In the genomic region with DNA sequence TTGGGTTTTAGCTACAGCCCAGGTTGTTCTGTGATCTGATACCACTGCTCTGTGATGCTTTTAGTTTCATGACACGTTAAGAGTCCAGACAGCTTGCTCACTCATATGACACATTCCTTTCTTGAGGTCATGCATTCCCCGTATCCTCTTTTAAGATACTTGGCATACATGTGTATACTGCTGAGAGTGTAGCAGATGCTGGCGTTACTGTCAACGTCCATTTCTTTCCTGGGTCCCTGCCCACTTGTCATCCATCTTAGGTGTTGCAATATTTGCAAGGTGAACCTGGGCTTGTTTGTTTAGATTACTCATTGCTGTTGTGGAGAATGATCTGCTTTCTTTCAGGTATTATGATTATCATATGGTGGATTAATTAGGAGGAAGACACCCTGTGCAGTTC, we compare ENCODE assay signal across 13 cellular contexts. TPM values are rescaled to one million over a fixed set of nuclear protein-coding genes. Genes with fewer than 3 reads are reported as not detected.
DNase-seq lines count a peak whose midpoint lies in the region; ATAC-seq, FAIRE-seq and TF ChIP-seq lines count a peak whose summit lies in the region.
"Had no signal": no experiment of that assay in that cellular context is flagged by ENCODE, and none has a peak within 500 bp of the region (broad histone marks: within the 10 kb centered on the region; RNA-seq: fewer than 3 reads in every experiment).

No MANE protein-coding gene starts in this region.

- H3K27ac ChIP-seq in brain microvascular endothelial cell (no peak overlapping the region), HepG2 (ENCODE audit: extremely low read length, insufficient read depth, low read length) (no peak overlapping the region)
- H3K27ac ChIP-seq: testis had no signal

- no peaks in the 10 kb centered on the region for H3K9me3 ChIP-seq in HepG2 (ENCODE audit: low read length)
- H3K9me3 ChIP-seq: testis had no signal

- no peaks in the 10 kb centered on the region for H3K36me3 ChIP-seq in brain microvascular endothelial cell (replicated peaks)
- H3K36me3 ChIP-seq in HepG2 (replicated peaks in 1 of 2; ENCODE audit: control insufficient read depth in 1 of 2, insufficient read depth in 2 of 2, low read length in 2 of 2): no peaks in the 10 kb centered on the region

- no peaks in the 10 kb centered on the region for H3K4me1 ChIP-seq in HepG2 (ENCODE audit: insufficient read depth, low read length)

- DNase-seq in DMS53 (lab: John Stamatoyannopoulos, UW) (peak; percentile 95), brain microvascular endothelial cell (peak; percentile 75), HepG2 (ENCODE audit: low spot score) (no peak), GM20000 (ENCODE audit: low spot score) (no peak), cerebellar nuclear complex (lab: John Stamatoyannopoulos, UW) (no peak), dermis blood vessel endothelial cell (no peak), NCI-H1105 treated with DMSO at 0.1 percent for 48 hours (lab: John Stamatoyannopoulos, UW) (no peak)
- DNase-seq: activated CD4-positive, CD25-positive, alpha-beta regulatory T cell; caudate nucleus; SHP77; testis had no signal

- WGBS in HepG2 (ENCODE audit: low lambda C conversion rate): 11% methylated on average over 4 of the region's 4 CpGs

- BruUV-seq in HepG2 (replicated peaks; lab: Mats Ljungman, UMichigan): no TSS peak

- TF ChIP-seq EP300 in HepG2 (IDR thresholded peaks at IDR 0.05; ENCODE audit: low read depth in 2 of 2, low read length in 2 of 2) (no peak), HepG2 (CRISPR knock-in tag; IDR thresholded peaks at IDR 0.05; ENCODE audit: borderline replicate concordance) (no peak)

- ATAC-seq in HG03442 (IDR thresholded peaks at IDR 0.05; ENCODE audit: unreplicated experiment) (peak; percentile 61), HepG2 (no peak)

- no peak overlapping the region for H2AFZ ChIP-seq in HepG2 (ENCODE audit: low read length)

- intact Hi-C loops in HepG2 (cut with micrococcal nuclease; ENCODE audit: unreplicated experiment): no loop called here

- TF ChIP-seq RAD21 in HepG2 (CRISPR knock-in tag; IDR thresholded peaks at IDR 0.05): no peak

- H3K9ac ChIP-seq in HepG2 (ENCODE audit: insufficient read depth, low read depth, low read length): no peak overlapping the region

- no peak overlapping the region for H3K4me3 ChIP-seq in brain microvascular endothelial cell (ENCODE audit: low read depth, low read length)
- H3K4me3 ChIP-seq in HepG2 (replicated peaks in 1 of 3; ENCODE audit: insufficient read depth in 1 of 3, low read depth in 2 of 3, low read length in 3 of 3): no peak overlapping the region
- H3K4me3 ChIP-seq: testis had no signal

- in situ Hi-C loops in brain microvascular endothelial cell (cut with HindIII; ENCODE audit: low pct_ligation_motif_present, low sequenced_read_pairs) (no loop called here), HepG2 (cut with HindIII; ENCODE audit: extremely low pct_ligation_motif_present, low pct_unique_long_range_greater_than_20kb) (no loop called here)

- no peaks in the 10 kb centered on the region for H4K20me1 ChIP-seq in HepG2 (ENCODE audit: insufficient read depth, low read length)

- TF ChIP-seq CTCF in brain microvascular endothelial cell (IDR thresholded peaks at IDR 0.05; ENCODE audit: low read depth, low read length, missing control alignments): no peak
- no peak for TF ChIP-seq CTCF in HepG2 (CRISPR knock-in tag; IDR thresholded peaks at IDR 0.05)
- no peak for TF ChIP-seq CTCF in GM20000 (IDR thresholded peaks at IDR 0.05; ENCODE audit: extremely low read depth, missing control alignments)

- no peak overlapping the region for H3K4me2 ChIP-seq in HepG2 (ENCODE audit: low read depth, low read length)

- H3K27me3 ChIP-seq in brain microvascular endothelial cell (replicated peaks): no peaks in the 10 kb centered on the region
- peaks cover 2 to 18% of the 10 kb centered on the region in 2 experiments; a peak in 2 of 5 replicates for H3K27me3 ChIP-seq in HepG2 (ENCODE audit: control insufficient read depth in 1 of 2, insufficient read depth in 2 of 2, low read length in 2 of 2)
- H3K27me3 ChIP-seq: testis had no signal

- CTCF ChIA-PET in HepG2 (lab: Yijun Ruan, JAX; ENCODE audit: low intra/inter-chr PET ratio, low total read pairs): no interaction called here

- no peak for TF ChIP-seq POLR2A in HepG2 (IDR thresholded peaks at IDR 0.05; ENCODE audit: insufficient read depth in 1 of 2, low read depth in 2 of 2, low read length in 2 of 2)

- FAIRE-seq in HepG2 (lab: Jason Lieb, UNC): no peak
- FAIRE-seq: GM19239 had no signal

- no peaks in the 10 kb centered on the region for H3K79me2 ChIP-seq in HepG2 (ENCODE audit: insufficient read depth, low read length)

- POLR2A ChIA-PET in HepG2 (lab: Yijun Ruan, JAX): no interaction called here

TF ChIP-seq in HepG2, 621 proteins besides CTCF, POLR2A, EP300 and RAD21:
- TF ChIP-seq FOSL2 (CRISPR knock-in tag; IDR thresholded peaks at IDR 0.05): peak; percentile 83
- peak; percentile 50; the same call in 1 of the 2 replicates for TF ChIP-seq FOXA3 (CRISPR knock-in tag; IDR thresholded peaks at IDR 0.05)
- TF ChIP-seq ZNF264 (CRISPR knock-in tag; IDR thresholded peaks at IDR 0.05): no peak
- TF ChIP-seq CEBPB (IDR thresholded peaks at IDR 0.05; ENCODE audit: borderline replicate concordance, low read depth, low read length): peak; percentile 75
TF ChIP-seq in HepG2: peak in this region for 3.

RNA-seq across cellular contexts. Expression of a gene that starts 9.1 kb away (rescaled TPM):
- 0.13 TPM in 1 of 2 replicates, not detected in the other for total RNA-seq in HepG2 (2016; rRNA removed; fragmentation: Illumina TruSeq; extraction: Trizol)
- total RNA-seq in HepG2 (2016; cell fraction: cytosol; rRNA removed; fragmentation: Illumina TruSeq; extraction: Trizol; ENCODE audit: low read depth): 0.71 TPM in 1 of 2 replicates, not detected in the other
- 0.09 and 0.35 TPM in 2 replicates for total RNA-seq in HepG2 (2016; cell fraction: insoluble cytoplasmic fraction; rRNA removed; fragmentation: Illumina TruSeq; extraction: Trizol)
- total RNA-seq in HepG2 (2016; cell fraction: membrane; rRNA removed; fragmentation: Illumina TruSeq; extraction: Trizol): 0.03 TPM in 1 of 2 replicates, not detected in the other
- 0.50 and 0.59 TPM in 2 replicates for total RNA-seq in HepG2 (2016; cell fraction: nucleus; rRNA removed; fragmentation: Illumina TruSeq; extraction: Trizol)
- polyA plus RNA-seq in HepG2 (2011; rRNA removed): 0.61 and 0.76 TPM in 2 replicates
- 0.09 and 0.10 TPM in 2 replicates for polyA plus RNA-seq in HepG2 (2011; cell fraction: cytosol; rRNA removed)
- polyA plus RNA-seq in HepG2 (2011; cell fraction: nucleus; rRNA removed): 0.05 TPM in 1 of 2 replicates, not detected in the other
- 0.17 and 0.28 TPM in 2 replicates for polyA plus RNA-seq in HepG2 (2012)
- polyA plus RNA-seq in HepG2 (2016; cell fraction: cytosol; fragmentation: Illumina TruSeq; extraction: Trizol; ENCODE audit: low read depth): 0.01 TPM in 1 of 2 replicates, not detected in the other
- 0.05 TPM in 1 of 2 replicates, not detected in the other for polyA plus RNA-seq in HepG2 (2016; cell fraction: insoluble cytoplasmic fraction; fragmentation: Illumina TruSeq; extraction: Trizol; ENCODE audit: low read depth)
- 0.28 TPM in 1 of 2 replicates, not detected in the other for polyA plus RNA-seq in HepG2 (2016; cell fraction: membrane; fragmentation: Illumina TruSeq; extraction: Trizol; ENCODE audit: low read depth)
- polyA plus RNA-seq in HepG2 (2016; cell fraction: nucleus; fragmentation: Illumina TruSeq; extraction: Trizol; ENCODE audit: insufficient read depth, low read depth): 0.10 TPM in 1 of 2 replicates, not detected in the other
- 1.2 and 101 TPM in 2 replicates for polyA minus RNA-seq in HepG2 (2011; rRNA and poly(A)+ RNA removed; ENCODE audit: low replicate concordance)
- polyA minus RNA-seq in HepG2 (2011; cell fraction: cytosol; rRNA and poly(A)+ RNA removed): not detected in 2 replicates
- 0.64 and 1.1 TPM in 2 replicates for polyA minus RNA-seq in HepG2 (2011; cell fraction: nucleus; rRNA and poly(A)+ RNA removed)
- total RNA-seq in dermis blood vessel endothelial cell: 318 and 336 TPM in 2 replicates

Comparison
In these comparisons a context has a peak if more than half of its experiments do, and no peak if none do; other contexts are left out.
1. DNase-seq: peak in DMS53 (single experiment) and brain microvascular endothelial cell (single experiment); none in HepG2 (single experiment), GM20000 (single experiment), cerebellar nuclear complex (0 of 2), dermis blood vessel endothelial cell (single experiment) and NCI-H1105 treated with DMSO at 0.1 percent for 48 hours (single experiment).
2. RNA of a gene that starts 9.1 kb away (total RNA-seq): 318 to 336 TPM in dermis blood vessel endothelial cell; 0.03 to 0.71 TPM in HepG2; every median in the first group is over 100 times any median in the second.